ENCODE assay signal across 21 cellular contexts in the genomic region with DNA sequence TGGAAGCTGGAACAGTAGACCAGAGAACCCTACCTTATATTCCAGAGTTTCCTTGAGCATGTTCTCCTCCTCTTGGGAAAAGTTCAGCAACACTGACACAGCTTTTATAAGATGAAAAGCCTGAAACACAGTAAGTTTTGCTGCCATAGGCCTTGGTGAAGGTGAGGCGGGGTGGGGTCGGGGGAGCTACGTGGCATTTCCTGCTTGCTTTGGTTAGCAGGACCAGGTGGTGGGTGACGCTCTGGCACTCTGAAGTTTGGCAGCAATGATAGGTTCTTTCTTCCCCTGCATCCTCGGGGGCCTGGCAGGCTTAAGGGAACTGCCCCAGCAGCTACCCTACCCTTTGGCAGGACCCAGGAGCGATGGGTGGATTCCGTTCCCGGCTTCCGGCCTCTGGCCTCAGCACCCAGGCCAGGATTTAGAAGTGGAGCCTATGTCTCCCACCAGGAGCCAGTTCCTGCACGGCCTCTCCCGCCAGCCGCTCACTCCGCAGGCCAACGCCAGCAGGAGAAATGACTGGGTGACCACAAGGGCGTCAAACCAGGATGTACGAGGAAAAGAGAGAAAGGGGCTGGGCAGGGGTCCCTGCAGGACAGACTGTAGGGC. TPM values are rescaled to one million over a fixed set of nuclear protein-coding genes. Genes with fewer than 3 reads are reported as not detected.
DNase-seq lines count a peak whose midpoint lies in the region; ATAC-seq, FAIRE-seq and TF ChIP-seq lines count a peak whose summit lies in the region.
"Had no signal": no experiment of that assay in that cellular context is flagged by ENCODE, and none has a peak within 500 bp of the region (broad histone marks: within the 10 kb centered on the region; RNA-seq: fewer than 3 reads in every experiment).

No MANE protein-coding gene starts in this region.

- peaks cover 14% of the 10 kb centered on the region for H3K4me1 Mint-ChIP-seq in activated T-cell treated with anti-CD3 and anti-CD28 coated beads, Interleukin-2, amount 50 U/mL, for 72 hours (ENCODE audit: low read depth)
- peaks cover 3% of the 10 kb centered on the region for H3K4me1 Mint-ChIP-seq in activated T-cell treated with anti-CD3 and anti-CD28 coated beads, Interleukin-2, amount 50 U/mL, for 4 hours (ENCODE audit: low read depth)

- 90% methylated on average over 16 of the region's 16 CpGs; no CpG with 5 or more reads in 1 of the 2 experiments for WGBS in H1 (ENCODE audit: extremely low coverage in 1 of 2, insufficient coverage in 1 of 2, insufficient read length in 1 of 2, insufficient replicate concordance in 2 of 2, low coverage in 1 of 2, low lambda C conversion rate in 2 of 2, missing lambda C conversion rate in 1 of 2), 2 experiments

- FAIRE-seq in H1 (lab: Jason Lieb, UNC): no peak
- FAIRE-seq: HepG2 had no signal

- no peak for DNase-seq in activated T-cell treated with anti-CD3 and anti-CD28 coated beads, Interleukin-2, amount 50 U/mL, for 72 hours
- no peak for DNase-seq in activated T-cell treated with anti-CD3 and anti-CD28 coated beads, Interleukin-2, amount 50 U/mL, for 4 hours
- DNase-seq in OCI-LY7 (ENCODE audit: low spot score) (peak; percentile 39), H1 (ENCODE audit: low read depth in 1 of 2, low spot score in 2 of 2) (no peak), OCI-M2 (lab: John Stamatoyannopoulos, UW; ENCODE audit: unreplicated experiment) (no peak), foreskin fibroblast (no peak), COR-L47 (lab: John Stamatoyannopoulos, UW) (no peak), cardiac septum (ENCODE audit: low spot score) (no peak)
- DNase-seq: C1 segment of cervical spinal cord, Caco-2, DMS153, NCI-H1092, NCI-H146, NCI-H524, SHP77 treated with DMSO at 0.1 percent for 48 hours had no signal

- no TSS peak for BruUV-seq in OCI-LY7 (replicated peaks; lab: Mats Ljungman, UMichigan)

- TF ChIP-seq CTCF in OCI-LY7 (conservative IDR thresholded peaks at IDR 0.05; ENCODE audit: low read length): no peak
- TF ChIP-seq CTCF in H1 (IDR thresholded peaks at IDR 0.05; ENCODE audit: control extremely low read depth in 1 of 3, insufficient read depth in 1 of 3, low read depth in 1 of 3, low read length in 3 of 3): no peak
- no peak for TF ChIP-seq CTCF in foreskin fibroblast (IDR thresholded peaks at IDR 0.05; ENCODE audit: low read depth, low read length)

- H2BK15ac ChIP-seq in H1 (ENCODE audit: low read length): peak overlapping the region; percentile 8; the same call in 1 of the 2 replicates

- H2BK20ac ChIP-seq in H1 (ENCODE audit: low read length): 0 out of 2 replicates have a peak overlapping the region, but pooled peaks have one; percentile 69

- intact Hi-C loops in OCI-LY7 (cut with micrococcal nuclease; ENCODE audit: unreplicated experiment) (no loop called here), cardiac septum (cut with DNase I) (no loop called here)

- POLR2A ChIA-PET in OCI-LY7 (lab: Charles Lee) (no interaction called here), H1 (lab: Charles Lee; ENCODE audit: partially characterized antibody) (interaction anchor here (1.5 to 31.1 kb wide), 3 partner anchors 12 to 19 kb away, joined by 4 to 573 read pairs (median 7); a partner anchor contains a TSS)

- H3K9me2 ChIP-seq in OCI-LY7 (ENCODE audit: insufficient read depth, low read length): no peaks in the 10 kb centered on the region

- H2BK5ac ChIP-seq in H1 (ENCODE audit: low read depth, low read length): peak overlapping the region; percentile 61; the same call in 1 of the 2 replicates

- H4K5ac ChIP-seq in H1 (ENCODE audit: insufficient read length, low read depth, low read length): no peak overlapping the region

- no peak for TF ChIP-seq POLR2A in H1 (IDR thresholded peaks at IDR 0.05; ENCODE audit: control extremely low read depth in 1 of 2, low read depth in 2 of 2, low read length in 2 of 2)

- H3K36me3 Mint-ChIP-seq in activated T-cell treated with anti-CD3 and anti-CD28 coated beads, Interleukin-2, amount 50 U/mL, for 72 hours (ENCODE audit: insufficient read depth in 2 of 2): peaks cover under 1 to 14% of the 10 kb centered on the region in 2 donors
- H3K36me3 Mint-ChIP-seq in activated T-cell treated with anti-CD3 and anti-CD28 coated beads, Interleukin-2, amount 50 U/mL, for 4 hours (ENCODE audit: insufficient read depth): peaks cover 31% of the 10 kb centered on the region

- no peak for TF ChIP-seq EP300 in H1 (IDR thresholded peaks at IDR 0.05; ENCODE audit: borderline replicate concordance in 1 of 2, low read depth in 2 of 2, low read length in 2 of 2)

- no peak overlapping the region for H3K4ac ChIP-seq in H1 (replicated peaks; ENCODE audit: insufficient read length, low read depth, low read length)

- no peak overlapping the region for H3K23ac ChIP-seq in H1 (ENCODE audit: insufficient read length)

- H2BK12ac ChIP-seq in H1 (ENCODE audit: low read depth, low read length): no peak overlapping the region

- H3K4me2 ChIP-seq in OCI-LY7 (ENCODE audit: low read length): peak overlapping the region; percentile 50
- H3K4me2 ChIP-seq in H1 (ENCODE audit: insufficient read depth in 1 of 2, low read depth in 2 of 2, low read length in 2 of 2): no peak overlapping the region; a peak in 1 of 4 replicates
- H3K4me2 ChIP-seq: KMS-11 had no signal

- H3K79me2 ChIP-seq in OCI-LY7 (ENCODE audit: insufficient read depth, low read depth, low read length) (no peaks in the 10 kb centered on the region), H1 (ENCODE audit: control insufficient read depth in 1 of 2, insufficient read depth in 2 of 2, low read length in 2 of 2) (no peaks in the 10 kb centered on the region)

- H3K9ac ChIP-seq in H1 (replicated peaks in 1 of 4; ENCODE audit: extremely low read depth in 1 of 4, low read depth in 3 of 4, low read length in 3 of 4): no peak overlapping the region
- H3K9ac ChIP-seq: KMS-11 had no signal

- no peak overlapping the region for H3K4me3 Mint-ChIP-seq in activated T-cell treated with anti-CD3 and anti-CD28 coated beads, Interleukin-2, amount 50 U/mL, for 72 hours
- H3K4me3 Mint-ChIP-seq in activated T-cell treated with anti-CD3 and anti-CD28 coated beads, Interleukin-2, amount 50 U/mL, for 4 hours: no peak overlapping the region

- H4K8ac ChIP-seq in H1 (ENCODE audit: extremely low read depth, insufficient read depth, low read length): no peak overlapping the region

- H3K27ac ChIP-seq in OCI-LY7 (ENCODE audit: low read depth, low read length, poor library complexity, severe bottlenecking): peak overlapping the region; percentile 52
- H3K27ac ChIP-seq in H1 (ENCODE audit: low read depth, low read length): no peak overlapping the region
- H3K27ac ChIP-seq: KMS-11, Peyer's patch had no signal

- no peaks in the 10 kb centered on the region for H3K9me3 Mint-ChIP-seq in activated T-cell treated with anti-CD3 and anti-CD28 coated beads, Interleukin-2, amount 50 U/mL, for 72 hours
- H3K9me3 Mint-ChIP-seq in activated T-cell treated with anti-CD3 and anti-CD28 coated beads, Interleukin-2, amount 50 U/mL, for 4 hours: no peaks in the 10 kb centered on the region

- H2AK5ac ChIP-seq in H1 (ENCODE audit: low read depth, low read length): no peak overlapping the region

- H3K23me2 ChIP-seq in H1 (ENCODE audit: low read depth, low read length): 0 out of 2 replicates have a peak, but pooled peaks cover 4% of the 10 kb centered on the region

- no peak for TF ChIP-seq RAD21 in H1 (IDR thresholded peaks at IDR 0.05 in 1 of 2, conservative IDR thresholded peaks at IDR 0.05 in 1 of 2; ENCODE audit: low read depth in 2 of 2, low read length in 2 of 2)

- H3K4me1 ChIP-seq in OCI-LY7 (ENCODE audit: insufficient read depth, low read length, poor library complexity, severe bottlenecking) (peaks cover 20% of the 10 kb centered on the region), H1 (replicated peaks in 1 of 4; ENCODE audit: control insufficient read depth in 3 of 4, insufficient read depth in 4 of 4, low read length in 3 of 4) (peaks cover 5 to 18% (median 13%) of the 10 kb centered on the region in 4 experiments)
- H3K4me1 ChIP-seq: Caco-2, Peyer's patch had no signal

- H3K14ac ChIP-seq in H1 (ENCODE audit: insufficient read length): no peak overlapping the region

- H3K36me3 ChIP-seq in OCI-LY7 (ENCODE audit: insufficient read depth, low read length) (peaks cover 62% of the 10 kb centered on the region), H1 (ENCODE audit: control insufficient read depth in 2 of 4, insufficient read depth in 4 of 4, low read length in 3 of 4) (peaks cover 0 to 23% (median 5%) of the 10 kb centered on the region in 4 experiments; a peak in 3 of 8 replicates)

- H2AFZ ChIP-seq in OCI-LY7 (ENCODE audit: low read length) (no peak overlapping the region), H1 (ENCODE audit: low read length) (no peak overlapping the region)

- ATAC-seq in activated T-cell treated with anti-CD3 and anti-CD28 coated beads, Interleukin-2, amount 50 U/mL, for 72 hours (replicated peaks in 1 of 2): no peak
- no peak for ATAC-seq in activated T-cell treated with anti-CD3 and anti-CD28 coated beads, Interleukin-2, amount 50 U/mL, for 4 hours
- ATAC-seq: HepG2 had no signal

- no peak overlapping the region for H3K56ac ChIP-seq in H1 (replicated peaks; ENCODE audit: insufficient read length, low read depth, low read length)

- H3K18ac ChIP-seq in H1 (ENCODE audit: extremely low read depth, low read length): 0 out of 2 replicates have a peak overlapping the region, but pooled peaks have one; percentile 39

- no peaks in the 10 kb centered on the region for H3K27me3 Mint-ChIP-seq in activated T-cell treated with anti-CD3 and anti-CD28 coated beads, Interleukin-2, amount 50 U/mL, for 72 hours (ENCODE audit: low read depth)
- H3K27me3 Mint-ChIP-seq in activated T-cell treated with anti-CD3 and anti-CD28 coated beads, Interleukin-2, amount 50 U/mL, for 4 hours (ENCODE audit: low read depth): no peaks in the 10 kb centered on the region

- H4K91ac ChIP-seq in H1 (replicated peaks; ENCODE audit: insufficient read length, low read length): no peak overlapping the region

- no peaks in the 10 kb centered on the region for H3K27me3 ChIP-seq in H1 (replicated peaks in 1 of 4; ENCODE audit: control insufficient read depth in 3 of 4, extremely low read depth in 1 of 4, insufficient read depth in 3 of 4, low read length in 3 of 4)
- H3K27me3 ChIP-seq: Peyer's patch had no signal

- no peaks in the 10 kb centered on the region for H3K9me3 ChIP-seq in OCI-LY7 (ENCODE audit: low read length)
- no peaks in the 10 kb centered on the region for H3K9me3 ChIP-seq in H1 (ENCODE audit: insufficient read depth in 2 of 2, low read depth in 1 of 2, low read length in 1 of 2)
- H3K9me3 ChIP-seq: Caco-2, Peyer's patch had no signal

- peak overlapping the region; percentile 40 for H3K27ac Mint-ChIP-seq in activated T-cell treated with anti-CD3 and anti-CD28 coated beads, Interleukin-2, amount 50 U/mL, for 72 hours

- H3K4me3 ChIP-seq in OCI-LY7 (ENCODE audit: low read depth, low read length, poor library complexity, severe bottlenecking): no peak overlapping the region
- no peak overlapping the region for H3K4me3 ChIP-seq in H1 (ENCODE audit: extremely low read depth in 1 of 4, insufficient read depth in 2 of 4, low read depth in 3 of 4, low read length in 4 of 4)
- H3K4me3 ChIP-seq in foreskin fibroblast (ENCODE audit: low read depth in 1 of 2, low read length in 2 of 2): no peak overlapping the region
- H3K4me3 ChIP-seq: Peyer's patch had no signal

- 0 out of 2 replicates have a peak, but pooled peaks cover 2% of the 10 kb centered on the region for H3K79me1 ChIP-seq in H1 (ENCODE audit: low read depth, low read length)

- H4K20me1 ChIP-seq in OCI-LY7 (ENCODE audit: insufficient read depth, low read length) (no peaks in the 10 kb centered on the region; the same call in 1 of the 2 replicates), H1 (replicated peaks in 1 of 2; ENCODE audit: control insufficient read depth in 1 of 2, insufficient read depth in 2 of 2, low read length in 2 of 2) (peaks cover 0 to 4% of the 10 kb centered on the region in 2 experiments)

- CTCF ChIA-PET in OCI-LY7 (lab: Charles Lee; ENCODE audit: unreplicated experiment) (no interaction called here), H1 (lab: Charles Lee; ENCODE audit: partially characterized antibody) (interaction anchor here (1.3 to 6.3 kb wide), 6 partner anchors 11 to 107 kb away, joined by 5 to 55 read pairs (median 10); a partner anchor contains a TSS)

- no peak overlapping the region for H2BK120ac ChIP-seq in H1 (replicated peaks; ENCODE audit: low read depth, low read length)

RNA-seq across cellular contexts. Expression of a gene that starts 19.3 kb away (rescaled TPM):
- 100 to 1,000 TPM; 116 to 125 TPM for total RNA-seq in activated T-cell treated with anti-CD3 and anti-CD28 coated beads, Interleukin-2, amount 50 U/mL, for 72 hours
- total RNA-seq in activated T-cell treated with anti-CD3 and anti-CD28 coated beads, Interleukin-2, amount 50 U/mL, for 4 hours: 100 to 1,000 TPM; 131 to 146 (median 146) TPM
- 70.0 and 74.0 TPM in 2 replicates for total RNA-seq in OCI-LY7 (2014; rRNA removed; shearing (Covaris generic))
- total RNA-seq in OCI-LY7 (2022) (91.5 and 107 TPM in 2 replicates), cardiac septum (53.8 TPM)
- total RNA-seq in H1 (2021; fragmentation: NEBNext Ultra II Directional; extraction: Animal tissue kit (Norgen Biotek cat#: 25700)): 50.5 and 50.6 TPM in 2 replicates
- polyA plus RNA-seq in H1 (2011; rRNA removed): 34.1 and 36.0 TPM in 2 replicates
- 57.0 TPM for polyA plus RNA-seq in H1 (2011; cell fraction: cytosol; rRNA removed)
- polyA plus RNA-seq in H1 (2011; cell fraction: nucleus; rRNA removed): 13.7 TPM
- polyA plus RNA-seq in H1 (2012, experiment 1 of 2): 49.1 to 62.4 TPM (median 51.3 TPM) in 4 replicates
- 33.4 TPM for polyA plus RNA-seq in H1 (2012, experiment 2 of 2)
- polyA plus RNA-seq in H1 (2013, experiment 1 of 2): 54.3 TPM
- polyA plus RNA-seq in H1 (2013, experiment 2 of 2): 54.7 TPM
- 11.3 and 14.8 TPM in 2 replicates for polyA minus RNA-seq in H1 (2011; rRNA and poly(A)+ RNA removed)
- 18.1 TPM for polyA minus RNA-seq in H1 (2011; cell fraction: cytosol; rRNA and poly(A)+ RNA removed)
- polyA minus RNA-seq in H1 (2011; cell fraction: nucleus; rRNA and poly(A)+ RNA removed): 9.9 TPM

RNA-seq across cellular contexts. Expression of a gene that starts 19.5 kb away (rescaled TPM):
- 1,000 to 10,000 TPM; 1,754 to 1,822 TPM for total RNA-seq in activated T-cell treated with anti-CD3 and anti-CD28 coated beads, Interleukin-2, amount 50 U/mL, for 72 hours
- total RNA-seq in activated T-cell treated with anti-CD3 and anti-CD28 coated beads, Interleukin-2, amount 50 U/mL, for 4 hours: 1,000 to 10,000 TPM; 2,385 to 2,622 (median 2,487) TPM
- total RNA-seq in OCI-LY7 (2014; rRNA removed; shearing (Covaris generic)): 4,825 and 6,190 TPM in 2 replicates
- total RNA-seq in OCI-LY7 (2022) (1,679 and 1,713 TPM in 2 replicates), cardiac septum (610 TPM)
- 1,831 and 1,889 TPM in 2 replicates for total RNA-seq in H1 (2021; fragmentation: NEBNext Ultra II Directional; extraction: Animal tissue kit (Norgen Biotek cat#: 25700))
- 2,448 and 2,722 TPM in 2 replicates for polyA plus RNA-seq in H1 (2011; rRNA removed)
- polyA plus RNA-seq in H1 (2011; cell fraction: cytosol; rRNA removed): 4,965 TPM
- polyA plus RNA-seq in H1 (2011; cell fraction: nucleus; rRNA removed): 2,178 TPM
- 2,603 to 3,842 TPM (median 3,090 TPM) in 4 replicates for polyA plus RNA-seq in H1 (2012, experiment 1 of 2)
- 9,007 TPM for polyA plus RNA-seq in H1 (2012, experiment 2 of 2)
- 5,141 TPM for polyA plus RNA-seq in H1 (2013, experiment 1 of 2)
- polyA plus RNA-seq in H1 (2013, experiment 2 of 2): 5,188 TPM
- 246 and 282 TPM in 2 replicates for polyA minus RNA-seq in H1 (2011; rRNA and poly(A)+ RNA removed)
- polyA minus RNA-seq in H1 (2011; cell fraction: cytosol; rRNA and poly(A)+ RNA removed): 329 TPM
- polyA minus RNA-seq in H1 (2011; cell fraction: nucleus; rRNA and poly(A)+ RNA removed): 840 TPM

RNA-seq across cellular contexts. Expression of a gene that starts 28.0 kb away (rescaled TPM):
- not detected for total RNA-seq in activated T-cell treated with anti-CD3 and anti-CD28 coated beads, Interleukin-2, amount 50 U/mL, for 72 hours
- total RNA-seq in activated T-cell treated with anti-CD3 and anti-CD28 coated beads, Interleukin-2, amount 50 U/mL, for 4 hours: not detected
- total RNA-seq in OCI-LY7 (2014; rRNA removed; shearing (Covaris generic)): not detected in 2 replicates
- total RNA-seq in OCI-LY7 (2022) (not detected in 2 replicates), cardiac septum (not detected)
- not detected in 2 replicates for total RNA-seq in H1 (2021; fragmentation: NEBNext Ultra II Directional; extraction: Animal tissue kit (Norgen Biotek cat#: 25700))
- not detected in 2 replicates for polyA plus RNA-seq in H1 (2011; rRNA removed)
- not detected for polyA plus RNA-seq in H1 (2011; cell fraction: cytosol; rRNA removed)
- not detected for polyA plus RNA-seq in H1 (2011; cell fraction: nucleus; rRNA removed)
- 0.15 TPM in 1 of 4 replicates, not detected in the others for polyA plus RNA-seq in H1 (2012, experiment 1 of 2)
- not detected for polyA plus RNA-seq in H1 (2012, experiment 2 of 2)
- polyA plus RNA-seq in H1 (2013, experiment 1 of 2): not detected
- polyA plus RNA-seq in H1 (2013, experiment 2 of 2): not detected
- polyA minus RNA-seq in H1 (2011; rRNA and poly(A)+ RNA removed): not detected in 2 replicates
- polyA minus RNA-seq in H1 (2011; cell fraction: cytosol; rRNA and poly(A)+ RNA removed): not detected
- polyA minus RNA-seq in H1 (2011; cell fraction: nucleus; rRNA and poly(A)+ RNA removed): not detected
- total RNA-seq: A172, Caco-2, H4, HepG2, MCF 10A, Peyer's patch had no signal
- polyA plus RNA-seq: HepG2 had no signal

RNA-seq across cellular contexts. Expression of a gene that starts 59.6 kb away (rescaled TPM):
- 10 to 100 TPM; 22.5 to 24.0 TPM for total RNA-seq in activated T-cell treated with anti-CD3 and anti-CD28 coated beads, Interleukin-2, amount 50 U/mL, for 72 hours
- total RNA-seq in activated T-cell treated with anti-CD3 and anti-CD28 coated beads, Interleukin-2, amount 50 U/mL, for 4 hours: 10 to 100 TPM; 13.0 to 15.4 (median 14.0) TPM
- total RNA-seq in OCI-LY7 (2014; rRNA removed; shearing (Covaris generic)): 15.1 and 19.2 TPM in 2 replicates
- 17.4 and 19.0 TPM in 2 replicates for total RNA-seq in OCI-LY7 (2022)
- 6.5 and 9.6 TPM in 2 replicates for total RNA-seq in H1 (2021; fragmentation: NEBNext Ultra II Directional; extraction: Animal tissue kit (Norgen Biotek cat#: 25700))
- polyA plus RNA-seq in H1 (2011; rRNA removed): 4.8 and 6.3 TPM in 2 replicates
- polyA plus RNA-seq in H1 (2011; cell fraction: cytosol; rRNA removed): 6.3 TPM
- polyA plus RNA-seq in H1 (2011; cell fraction: nucleus; rRNA removed): 12.7 TPM
- 3.9 to 5.7 TPM (median 4.7 TPM) in 4 replicates for polyA plus RNA-seq in H1 (2012, experiment 1 of 2)
- 0.30 TPM for polyA plus RNA-seq in H1 (2012, experiment 2 of 2)
- 4.8 TPM for polyA plus RNA-seq in H1 (2013, experiment 1 of 2)
- 5.5 TPM for polyA plus RNA-seq in H1 (2013, experiment 2 of 2)
- polyA minus RNA-seq in H1 (2011; rRNA and poly(A)+ RNA removed): 6.0 and 11.7 TPM in 2 replicates
- polyA minus RNA-seq in H1 (2011; cell fraction: cytosol; rRNA and poly(A)+ RNA removed): 4.1 TPM
- 7.7 TPM for polyA minus RNA-seq in H1 (2011; cell fraction: nucleus; rRNA and poly(A)+ RNA removed)
- total RNA-seq in cardiac septum: 22.1 TPM
